In the genomic region with DNA sequence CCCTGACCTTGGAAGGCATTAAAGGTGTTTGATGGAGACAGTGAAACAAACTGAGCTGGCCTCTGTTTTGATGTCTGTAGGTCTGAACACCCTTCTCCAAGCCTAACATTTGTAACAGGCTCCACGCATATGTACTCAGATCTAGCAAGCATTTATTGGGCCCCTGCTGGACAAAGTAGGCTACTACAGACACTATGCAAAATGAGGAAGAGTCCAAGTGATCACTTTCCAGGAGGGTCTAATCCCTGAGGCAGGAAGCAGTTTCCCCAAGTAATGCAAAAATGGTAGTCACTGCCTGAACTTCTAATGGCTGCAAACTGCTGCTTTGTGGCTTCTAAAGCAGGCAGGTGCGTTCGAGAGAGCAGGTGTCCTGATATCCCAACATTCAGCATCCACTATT, we compare ENCODE assay signal across 8 cellular contexts.
A peak's percentile ranks its signal among the peaks of the same experiment; 100 is the strongest.
DNase-seq lines count a peak whose midpoint lies in the region; ATAC-seq and TF ChIP-seq lines count a peak whose summit lies in the region.

No MANE protein-coding gene starts in this region.

- no peak for TF ChIP-seq POLR2A in breast epithelium (IDR thresholded peaks at IDR 0.05)

- peak; percentile 15 to 55 (median 53) for TF ChIP-seq CTCF in breast epithelium (IDR thresholded peaks at IDR 0.05)

- no peaks in the 10 kb centered on the region for H3K36me3 Mint-ChIP-seq in immature natural killer cell

- peaks cover 0 to 5% of the 10 kb centered on the region in 2 donors for H3K4me1 Mint-ChIP-seq in immature natural killer cell

- in situ Hi-C loops in HAP-1 (cut with MboI; ENCODE audit: low sequenced_read_pairs), result no loop called here

- intact Hi-C loops in breast epithelium (cut with DNase I; ENCODE audit: low total_unique reads), result no loop called here

- H3K36me3 ChIP-seq in HAP-1 (replicated peaks) (no peaks in the 10 kb centered on the region), breast epithelium (no peaks in the 10 kb centered on the region)

- no peak for ATAC-seq in GM18520 (IDR thresholded peaks at IDR 0.05; ENCODE audit: unreplicated experiment)

- peak overlapping the region; percentile 79 to 89 for H3K27ac ChIP-seq in breast epithelium

- H3K9me3 ChIP-seq in HAP-1 (no peaks in the 10 kb centered on the region), breast epithelium (no peaks in the 10 kb centered on the region)

- H3K27ac Mint-ChIP-seq in immature natural killer cell, result no peak overlapping the region

- H3K4me3 Mint-ChIP-seq in immature natural killer cell, result no peak overlapping the region

- H3K4me3 ChIP-seq in HAP-1 (no peak overlapping the region), breast epithelium (no peak overlapping the region)

- peaks cover 4 to 8% (median 6%) of the 10 kb centered on the region in 3 donors for H3K27me3 Mint-ChIP-seq in immature natural killer cell (ENCODE audit: low read depth in 3 of 3)

- H3K9me3 Mint-ChIP-seq in immature natural killer cell, result no peaks in the 10 kb centered on the region

- peak; percentile 69 for DNase-seq in DMS79 (lab: John Stamatoyannopoulos, UW)
- peak; percentile 51 to 59 for DNase-seq in HAP-1 (ENCODE audit: low spot score in 2 of 2)
- DNase-seq in NCI-H345 (lab: John Stamatoyannopoulos, UW), result peak; percentile 80
- no peak for DNase-seq in breast epithelium (ENCODE audit: low spot score in 2 of 2)
- peak; percentile 8 for DNase-seq in medulla oblongata (ENCODE audit: extremely low spot score)
- no peak for DNase-seq in immature natural killer cell
- no peak for DNase-seq in activated CD4-positive, alpha-beta T cell treated with anti-CD3 and anti-CD28 coated beads, Interleukin-2, amount 50 U/mL, for 1 hour

- H3K27me3 ChIP-seq in HAP-1 (ENCODE audit: low read depth) (no peaks in the 10 kb centered on the region), breast epithelium (no peaks in the 10 kb centered on the region)

- no peaks in the 10 kb centered on the region for H3K4me1 ChIP-seq in HAP-1
- H3K4me1 ChIP-seq in breast epithelium, result no peaks in the 10 kb centered on the region

Comparison
In these comparisons a context has a peak if more than half of its experiments do, and no peak if none do; other contexts are left out.
1. DNase-seq: peak in DMS79 (single experiment), HAP-1 (2 of 2), NCI-H345 (single experiment) and medulla oblongata (single experiment); none in breast epithelium (0 of 2), immature natural killer cell (0 of 3) and activated CD4-positive, alpha-beta T cell treated with anti-CD3 and anti-CD28 coated beads, Interleukin-2, amount 50 U/mL, for 1 hour (single experiment).